ENCODE assay signal across 8 cellular contexts in the genomic region with DNA sequence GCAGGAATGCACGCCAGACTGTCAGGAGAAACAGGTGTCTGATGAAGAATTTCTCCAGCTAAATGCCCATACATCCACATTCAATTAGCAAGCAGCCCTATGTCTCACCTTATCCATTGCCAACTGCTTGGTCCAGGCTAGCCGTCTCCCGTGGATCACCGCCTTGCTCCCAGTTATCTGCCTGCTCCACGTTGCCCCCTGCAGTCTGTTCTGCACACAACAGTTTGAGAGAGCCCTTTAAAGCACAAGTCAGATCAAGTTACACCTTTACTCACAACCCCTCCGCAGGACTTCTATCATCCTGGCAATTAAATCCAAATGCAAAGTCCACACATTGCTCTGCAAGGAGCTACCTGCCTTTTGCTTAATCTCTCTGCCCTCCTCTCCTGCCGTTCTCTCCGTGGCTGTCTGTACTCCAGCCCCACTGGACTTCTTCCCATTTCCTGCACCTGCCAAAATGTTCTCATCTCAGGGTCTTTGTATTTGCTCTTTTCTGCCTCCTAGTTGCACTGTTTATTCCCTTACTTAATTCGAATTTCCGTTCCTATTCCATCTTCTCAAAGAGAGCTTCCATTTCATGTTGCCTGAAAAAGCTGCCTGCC.
DNase-seq lines count a peak whose midpoint lies in the region; ATAC-seq and TF ChIP-seq lines count a peak whose summit lies in the region.

No MANE protein-coding gene starts in this region.

- no peaks in the 10 kb centered on the region for H3K36me3 ChIP-seq in MG63

- POLR2A ChIA-PET in activated CD8-positive, alpha-beta T cell treated with anti-CD3 and anti-CD28 coated beads for 36 hours (lab: Charles Lee), result no interaction called here

- H3K4me1 Mint-ChIP-seq in activated CD8-positive, alpha-beta T cell treated with anti-CD3 and anti-CD28 coated beads for 36 hours (ENCODE audit: low read depth), result no peaks in the 10 kb centered on the region
- H3K4me1 Mint-ChIP-seq in stimulated activated naive CD8-positive, alpha-beta T cell treated with anti-CD3 and anti-CD28 coated beads, Interleukin-15, amount 100 ng/mL, for 72 hours, result no peaks in the 10 kb centered on the region
- no peaks in the 10 kb centered on the region for H3K4me1 Mint-ChIP-seq in natural killer cell treated with Interleukin-12 subunit alpha and Interleukin-12 subunit beta and Interleukin-15 and Interleukin-18, amount 100 ng/mL, for 72 hours (ENCODE audit: low read depth in 2 of 2)

- no peaks in the 10 kb centered on the region for H3K27me3 ChIP-seq in MG63

- CTCF ChIA-PET in activated CD8-positive, alpha-beta T cell treated with anti-CD3 and anti-CD28 coated beads for 36 hours (lab: Charles Lee), result interaction anchor here (0.9 to 1.7 kb wide), 2 partner anchors 9 to 183 kb away, joined by 3 to 7 read pairs; no protein-coding TSS in a partner anchor

- H3K27ac Mint-ChIP-seq in activated CD8-positive, alpha-beta T cell treated with anti-CD3 and anti-CD28 coated beads for 36 hours, result no peak overlapping the region
- peak overlapping the region; percentile 71 to 78 for H3K27ac Mint-ChIP-seq in stimulated activated naive CD8-positive, alpha-beta T cell treated with anti-CD3 and anti-CD28 coated beads, Interleukin-15, amount 100 ng/mL, for 72 hours
- H3K27ac Mint-ChIP-seq in natural killer cell treated with Interleukin-12 subunit alpha and Interleukin-12 subunit beta and Interleukin-15 and Interleukin-18, amount 100 ng/mL, for 72 hours, result no peak overlapping the region

- intact Hi-C loops in activated CD8-positive, alpha-beta T cell treated with anti-CD3 and anti-CD28 coated beads for 36 hours (cut with micrococcal nuclease), result no loop called here

- DNase-seq in GM12864 (ENCODE audit: low read depth) (no peak), MG63 (peak; percentile 12), islet precursor cell (peak; percentile 84)
- peak; percentile 35 for DNase-seq in activated CD8-positive, alpha-beta T cell treated with anti-CD3 and anti-CD28 coated beads for 36 hours
- DNase-seq in stimulated activated naive CD8-positive, alpha-beta T cell treated with anti-CD3 and anti-CD28 coated beads, Interleukin-15, amount 100 ng/mL, for 72 hours, result peak in 1 of 2 donors; percentile 17
- no peak for DNase-seq in natural killer cell treated with Interleukin-12 subunit alpha and Interleukin-12 subunit beta and Interleukin-15 and Interleukin-18, amount 100 ng/mL, for 72 hours (ENCODE audit: low spot score)

- no peak for ATAC-seq in activated CD8-positive, alpha-beta T cell treated with anti-CD3 and anti-CD28 coated beads for 36 hours
- no peak for ATAC-seq in stimulated activated naive CD8-positive, alpha-beta T cell treated with anti-CD3 and anti-CD28 coated beads, Interleukin-15, amount 100 ng/mL, for 72 hours
- ATAC-seq in HG03469 (IDR thresholded peaks at IDR 0.05; ENCODE audit: unreplicated experiment), result no peak
- no peak for ATAC-seq in natural killer cell treated with Interleukin-12 subunit alpha and Interleukin-12 subunit beta and Interleukin-15 and Interleukin-18, amount 100 ng/mL, for 72 hours
- no peak for ATAC-seq in GM21360 (IDR thresholded peaks at IDR 0.05; ENCODE audit: unreplicated experiment)

- no peak overlapping the region for H3K4me3 Mint-ChIP-seq in activated CD8-positive, alpha-beta T cell treated with anti-CD3 and anti-CD28 coated beads for 36 hours
- no peak overlapping the region for H3K4me3 Mint-ChIP-seq in stimulated activated naive CD8-positive, alpha-beta T cell treated with anti-CD3 and anti-CD28 coated beads, Interleukin-15, amount 100 ng/mL, for 72 hours
- H3K4me3 Mint-ChIP-seq in natural killer cell treated with Interleukin-12 subunit alpha and Interleukin-12 subunit beta and Interleukin-15 and Interleukin-18, amount 100 ng/mL, for 72 hours, result no peak overlapping the region

- peaks cover 4% of the 10 kb centered on the region for H3K9me3 Mint-ChIP-seq in activated CD8-positive, alpha-beta T cell treated with anti-CD3 and anti-CD28 coated beads for 36 hours
- H3K9me3 Mint-ChIP-seq in stimulated activated naive CD8-positive, alpha-beta T cell treated with anti-CD3 and anti-CD28 coated beads, Interleukin-15, amount 100 ng/mL, for 72 hours, result peaks cover 0 to 11% of the 10 kb centered on the region in 2 donors
- H3K9me3 Mint-ChIP-seq in natural killer cell treated with Interleukin-12 subunit alpha and Interleukin-12 subunit beta and Interleukin-15 and Interleukin-18, amount 100 ng/mL, for 72 hours, result no peaks in the 10 kb centered on the region

- no peaks in the 10 kb centered on the region for H3K9me3 ChIP-seq in MG63

- peak; percentile 82 for TF ChIP-seq CTCF in GM12864 (IDR thresholded peaks at IDR 0.05; ENCODE audit: low read depth, low read length, missing control alignments)
- TF ChIP-seq CTCF in activated CD8-positive, alpha-beta T cell treated with anti-CD3 and anti-CD28 coated beads for 36 hours (IDR thresholded peaks at IDR 0.05), result peak; percentile 47

- no peaks in the 10 kb centered on the region for H3K27me3 Mint-ChIP-seq in activated CD8-positive, alpha-beta T cell treated with anti-CD3 and anti-CD28 coated beads for 36 hours
- peaks cover 9% of the 10 kb centered on the region for H3K27me3 Mint-ChIP-seq in stimulated activated naive CD8-positive, alpha-beta T cell treated with anti-CD3 and anti-CD28 coated beads, Interleukin-15, amount 100 ng/mL, for 72 hours
- peaks cover 0 to 5% of the 10 kb centered on the region in 2 donors for H3K27me3 Mint-ChIP-seq in natural killer cell treated with Interleukin-12 subunit alpha and Interleukin-12 subunit beta and Interleukin-15 and Interleukin-18, amount 100 ng/mL, for 72 hours

- H3K4me3 ChIP-seq in GM12864 (ENCODE audit: low read depth, low read length) (no peak overlapping the region), MG63 (no peak overlapping the region)

- H3K36me3 Mint-ChIP-seq in activated CD8-positive, alpha-beta T cell treated with anti-CD3 and anti-CD28 coated beads for 36 hours (ENCODE audit: low read depth), result no peaks in the 10 kb centered on the region
- H3K36me3 Mint-ChIP-seq in natural killer cell treated with Interleukin-12 subunit alpha and Interleukin-12 subunit beta and Interleukin-15 and Interleukin-18, amount 100 ng/mL, for 72 hours, result no peaks in the 10 kb centered on the region

Comparison
In these comparisons a context has a peak if more than half of its experiments do, and no peak if none do; other contexts are left out.
1. DNase-seq: peak in MG63 (single experiment), activated CD8-positive, alpha-beta T cell treated with anti-CD3 and anti-CD28 coated beads for 36 hours (single experiment) and islet precursor cell (single experiment); none in GM12864 (single experiment) and natural killer cell treated with Interleukin-12 subunit alpha and Interleukin-12 subunit beta and Interleukin-15 and Interleukin-18, amount 100 ng/mL, for 72 hours (single experiment).
2. H3K27ac Mint-ChIP-seq: peak in stimulated activated naive CD8-positive, alpha-beta T cell treated with anti-CD3 and anti-CD28 coated beads, Interleukin-15, amount 100 ng/mL, for 72 hours (2 of 2); none in activated CD8-positive, alpha-beta T cell treated with anti-CD3 and anti-CD28 coated beads for 36 hours (single experiment) and natural killer cell treated with Interleukin-12 subunit alpha and Interleukin-12 subunit beta and Interleukin-15 and Interleukin-18, amount 100 ng/mL, for 72 hours (0 of 2).